28 cellular contexts compared by ENCODE assay signal in genomic region chr12:4049566-4050080, GRCh38.
"Had no signal": no experiment of that assay in that cellular context is flagged by ENCODE, and none has a peak within 500 bp of the region (broad histone marks: within the 10 kb centered on the region; RNA-seq: fewer than 3 reads in every experiment).

No MANE protein-coding gene starts in this region.

- H3K9me3 ChIP-seq: ascending aorta, breast epithelium, colonic mucosa, esophagus squamous epithelium, gastroesophageal sphincter had no signal

- H3K4me3 Mint-ChIP-seq: activated CD4-positive, alpha-beta memory T cell treated with anti-CD3 and anti-CD28 coated beads, Interleukin-2, amount 10 ng/mL, durations not matched to agents 7 days and 5 days; activated CD4-positive, alpha-beta T cell treated with anti-CD3 and anti-CD28 coated beads, Interleukin-2, amount 10 ng/mL, durations not matched to agents 7 days and 5 days; activated naive CD4-positive, alpha-beta T cell treated with anti-CD3 and anti-CD28 coated beads, Interleukin-2, amount 10 ng/mL, durations not matched to agents 7 days and 5 days; activated naive CD8-positive, alpha-beta T cell treated with anti-CD3 and anti-CD28 coated beads, Interleukin-2, amount 10 ng/mL, durations not matched to agents 7 days and 5 days; activated T-helper 1 cell treated with anti-CD3 and anti-CD28 coated beads, Interleukin-12 subunit alpha, Interleukin-12 subunit beta, Interleukin-2, Interleukin-4 antibody, amounts not matched to agents 30 ng/mL and 10 ng/mL and 1 ng/mL, durations not matched to agents 14 hours and 24 hours and 36 hours; brain; WTC11 had no signal

- H3K27ac ChIP-seq: ascending aorta, breast epithelium, cardiac muscle cell, colonic mucosa, esophagus squamous epithelium, gastroesophageal sphincter had no signal

- H3K4me1 Mint-ChIP-seq: activated CD4-positive, alpha-beta memory T cell treated with anti-CD3 and anti-CD28 coated beads, Interleukin-2, amount 10 ng/mL, durations not matched to agents 7 days and 5 days; activated naive CD4-positive, alpha-beta T cell treated with anti-CD3 and anti-CD28 coated beads, Interleukin-2, amount 10 ng/mL, durations not matched to agents 7 days and 5 days had no signal

- H3K27me3 ChIP-seq: ascending aorta, colonic mucosa, esophagus squamous epithelium had no signal

- H3K4me1 ChIP-seq: ascending aorta, breast epithelium, colonic mucosa, esophagus squamous epithelium, gastroesophageal sphincter had no signal

- H3K36me3 Mint-ChIP-seq: activated naive CD4-positive, alpha-beta T cell treated with anti-CD3 and anti-CD28 coated beads, Interleukin-2, amount 10 ng/mL, durations not matched to agents 7 days and 5 days; activated naive CD4-positive, alpha-beta T cell treated with anti-CD3 and anti-CD28 coated beads, Interleukin-2, amount 50 U/mL, for 72 hours; activated naive CD8-positive, alpha-beta T cell treated with anti-CD3 and anti-CD28 coated beads, Interleukin-2, amount 10 ng/mL, durations not matched to agents 7 days and 5 days; brain; WTC11 had no signal

- H3K27me3 Mint-ChIP-seq: brain had no signal

- DNase-seq: activated CD4-positive, alpha-beta memory T cell treated with anti-CD3 and anti-CD28 coated beads, Interleukin-2, amount 10 ng/mL, durations not matched to agents 7 days and 5 days; activated CD4-positive, alpha-beta T cell treated with anti-CD3 and anti-CD28 coated beads for 1 hour; activated CD4-positive, alpha-beta T cell treated with anti-CD3 and anti-CD28 coated beads for 4 hours; activated CD4-positive, alpha-beta T cell treated with anti-CD3 and anti-CD28 coated beads, Interleukin-2, amount 10 ng/mL, durations not matched to agents 7 days and 5 days; activated CD4-positive, alpha-beta T cell treated with anti-CD3 and anti-CD28 coated beads, Interleukin-2, amount 50 U/mL, for 4 hours; activated CD8-positive, alpha-beta memory T cell treated with anti-CD3 and anti-CD28 coated beads, Interleukin-2, amount 50 U/mL, for 4 hours; activated gamma-delta T cell; activated naive CD4-positive, alpha-beta T cell; activated naive CD4-positive, alpha-beta T cell treated with anti-CD3 and anti-CD28 coated beads, Interleukin-2, amount 10 ng/mL, durations not matched to agents 7 days and 5 days; activated naive CD8-positive, alpha-beta T cell treated with anti-CD3 and anti-CD28 coated beads, Interleukin-2, amount 10 ng/mL, durations not matched to agents 7 days and 5 days; activated T-cell treated with anti-CD3 and anti-CD28 coated beads, Interleukin-2, amount 50 U/mL, for 1 hour; activated T-cell treated with anti-CD3 and anti-CD28 coated beads, Interleukin-2, amount 50 U/mL, for 48 hours; central memory CD4-positive, alpha-beta T cell; cerebellar nuclear complex; colonic mucosa; effector memory CD4-positive, alpha-beta T cell; erythroblast; esophagus squamous epithelium; foreskin melanocyte; T-helper 2 cell had no signal

- H3K27ac Mint-ChIP-seq: activated CD4-positive, alpha-beta memory T cell treated with anti-CD3 and anti-CD28 coated beads, Interleukin-2, amount 10 ng/mL, durations not matched to agents 7 days and 5 days; activated CD4-positive, alpha-beta T cell treated with anti-CD3 and anti-CD28 coated beads, Interleukin-2, amount 10 ng/mL, durations not matched to agents 7 days and 5 days; activated naive CD4-positive, alpha-beta T cell treated with anti-CD3 and anti-CD28 coated beads, Interleukin-2, amount 10 ng/mL, durations not matched to agents 7 days and 5 days; activated naive CD4-positive, alpha-beta T cell treated with anti-CD3 and anti-CD28 coated beads, Interleukin-2, amount 50 U/mL, for 72 hours; activated naive CD8-positive, alpha-beta T cell treated with anti-CD3 and anti-CD28 coated beads, Interleukin-2, amount 10 ng/mL, durations not matched to agents 7 days and 5 days; activated T-helper 1 cell treated with anti-CD3 and anti-CD28 coated beads, Interleukin-12 subunit alpha, Interleukin-12 subunit beta, Interleukin-2, Interleukin-4 antibody, amounts not matched to agents 30 ng/mL and 10 ng/mL and 1 ng/mL, durations not matched to agents 14 hours and 24 hours and 36 hours; WTC11 had no signal

- H3K9me3 Mint-ChIP-seq: activated CD4-positive, alpha-beta memory T cell treated with anti-CD3 and anti-CD28 coated beads, Interleukin-2, amount 10 ng/mL, durations not matched to agents 7 days and 5 days; activated CD4-positive, alpha-beta T cell treated with anti-CD3 and anti-CD28 coated beads, Interleukin-2, amount 10 ng/mL, durations not matched to agents 7 days and 5 days; activated naive CD4-positive, alpha-beta T cell treated with anti-CD3 and anti-CD28 coated beads, Interleukin-2, amount 10 ng/mL, durations not matched to agents 7 days and 5 days; activated naive CD4-positive, alpha-beta T cell treated with anti-CD3 and anti-CD28 coated beads, Interleukin-2, amount 50 U/mL, for 72 hours; activated naive CD8-positive, alpha-beta T cell treated with anti-CD3 and anti-CD28 coated beads, Interleukin-2, amount 10 ng/mL, durations not matched to agents 7 days and 5 days; activated T-helper 1 cell treated with anti-CD3 and anti-CD28 coated beads, Interleukin-12 subunit alpha, Interleukin-12 subunit beta, Interleukin-2, Interleukin-4 antibody, amounts not matched to agents 30 ng/mL and 10 ng/mL and 1 ng/mL, durations not matched to agents 14 hours and 24 hours and 36 hours; WTC11 had no signal

- H3K36me3 ChIP-seq: ascending aorta, breast epithelium, cardiac muscle cell, colonic mucosa, esophagus squamous epithelium, gastroesophageal sphincter had no signal

- ATAC-seq: activated naive CD4-positive, alpha-beta T cell treated with anti-CD3 and anti-CD28 coated beads, Interleukin-2, amount 50 U/mL, for 72 hours; gastroesophageal sphincter had no signal

- H3K4me3 ChIP-seq: ascending aorta, breast epithelium, cardiac muscle cell, colonic mucosa, esophagus squamous epithelium, gastroesophageal sphincter had no signal
